Comparison of ENCODE assay signal across 15 cellular contexts in genomic region chr10:99633832-99634231, GRCh38. TPM values are rescaled to one million over a fixed set of nuclear protein-coding genes. Genes with fewer than 3 reads are reported as not detected.
A peak's percentile ranks its signal among the peaks of the same experiment; 100 is the strongest.
DNase-seq lines count a peak whose midpoint lies in the region; ATAC-seq and TF ChIP-seq lines count a peak whose summit lies in the region.
"Had no signal": no experiment of that assay in that cellular context is flagged by ENCODE, and none has a peak within 500 bp of the region (broad histone marks: within the 10 kb centered on the region; RNA-seq: fewer than 3 reads in every experiment).

No MANE protein-coding gene starts in this region.

- DNase-seq in BE2C (peak; percentile 9), ELF-1 (ENCODE audit: low read depth, low spot score) (peak; percentile 36), myocyte (ENCODE audit: low read depth) (peak; percentile 44), lower leg skin (ENCODE audit: low spot score in 2 of 2) (no peak)
- DNase-seq: 8988T; ACHN; Caco-2; Calu3; CD4-positive, alpha-beta T cell; CD8-positive, alpha-beta T cell; DMS79 treated with DMSO at 0.1 percent for 48 hours; GDM1 had no signal

- intact Hi-C loops in lower leg skin (cut with DNase I; ENCODE audit: low total_unique reads): loop anchor here (10.0 kb wide), 1 partner anchor 71 kb away; no protein-coding TSS in a partner anchor

- H3K4me1 ChIP-seq in BE2C: no peaks in the 10 kb centered on the region
- H3K4me1 ChIP-seq: BLaER1 treated with 17β-estradiol and CSF1 and Interleukin-3, amounts not matched to agents 10 nM and 100 nM had no signal

- ATAC-seq in HG02970 (IDR thresholded peaks at IDR 0.05; ENCODE audit: low FRiP score, unreplicated experiment): no peak
- ATAC-seq: CD8-positive, alpha-beta T cell; GM12878 had no signal

- no peaks in the 10 kb centered on the region for H3K36me3 ChIP-seq in BE2C
- H3K36me3 ChIP-seq: BLaER1 treated with 17β-estradiol and CSF1 and Interleukin-3, amounts not matched to agents 10 nM and 100 nM had no signal

- H3K9me3 ChIP-seq in BE2C: no peaks in the 10 kb centered on the region
- H3K9me3 ChIP-seq: BLaER1 treated with 17β-estradiol and CSF1 and Interleukin-3, amounts not matched to agents 10 nM and 100 nM; Caco-2 had no signal

- TF ChIP-seq POLR2A in lower leg skin (IDR thresholded peaks at IDR 0.05): no peak

- TF ChIP-seq CTCF in BE2C (IDR thresholded peaks at IDR 0.05; ENCODE audit: low read depth, low read length) (no peak), lower leg skin (IDR thresholded peaks at IDR 0.05) (no peak)

- H3K4me3 ChIP-seq in BE2C (ENCODE audit: low read depth, low read length) (no peak overlapping the region), lower leg skin (ENCODE audit: low read depth, poor library complexity, severe bottlenecking) (no peak overlapping the region)
- H3K4me3 ChIP-seq: BLaER1 treated with 17β-estradiol and CSF1 and Interleukin-3, amounts not matched to agents 10 nM and 100 nM; GM12878 had no signal

- H3K27me3 ChIP-seq in BE2C: peaks cover 4% of the 10 kb centered on the region; the same call in 1 of the 2 replicates
- H3K27me3 ChIP-seq: BLaER1 treated with 17β-estradiol and CSF1 and Interleukin-3, amounts not matched to agents 10 nM and 100 nM had no signal

RNA-seq across cellular contexts. Expression of gene SLC25A28, which starts 13.6 kb away (rescaled TPM):
- polyA plus RNA-seq in BE2C (2012; ENCODE audit: insufficient read depth, insufficient read length, low read depth): 51.6 TPM
- total RNA-seq in myocyte: 20.7 and 20.9 TPM in 2 replicates
- 24.1 TPM for polyA plus RNA-seq in myocyte (2012)
- 10 to 100 TPM; 21.0 to 43.0 (median 26.4) TPM for total RNA-seq in lower leg skin

RNA-seq across cellular contexts. Expression of gene ENTPD7, which starts 25.5 kb away (rescaled TPM):
- 2.1 TPM for polyA plus RNA-seq in BE2C (2012; ENCODE audit: insufficient read depth, insufficient read length, low read depth)
- total RNA-seq in myocyte (7.8 and 9.3 TPM in 2 replicates), lower leg skin (1 to 10 TPM; 5.6 to 8.8 (median 8.1) TPM)
- polyA plus RNA-seq in myocyte (2012): 4.6 TPM

Comparison
In these comparisons a context has a peak if more than half of its experiments do, and no peak if none do; other contexts are left out.
1. DNase-seq: peak in BE2C (single experiment), ELF-1 (single experiment) and myocyte (single experiment); none in lower leg skin (0 of 2).